In genomic region chr18:7980136-7980535, GRCh38 we compare ENCODE assay signal across 18 cellular contexts.
DNase-seq lines count a peak whose midpoint lies in the region; ATAC-seq and TF ChIP-seq lines count a peak whose summit lies in the region.
"Had no signal": no experiment of that assay in that cellular context is flagged by ENCODE, and none has a peak within 500 bp of the region (broad histone marks: within the 10 kb centered on the region; RNA-seq: fewer than 3 reads in every experiment).

No MANE protein-coding gene starts in this region.

- H3K4me1 ChIP-seq in GM23338 (ENCODE audit: insufficient read depth), result no peaks in the 10 kb centered on the region

- no peaks in the 10 kb centered on the region for H3K27me3 ChIP-seq in AG04450 (ENCODE audit: control insufficient read depth, insufficient read depth, low read length)
- no peaks in the 10 kb centered on the region for H3K27me3 ChIP-seq in GM23338 (ENCODE audit: insufficient read depth)

- no peaks in the 10 kb centered on the region for H3K9me3 ChIP-seq in AG04450 (ENCODE audit: control insufficient read depth, insufficient read depth, low read length)
- H3K9me3 ChIP-seq: mucosa of descending colon had no signal

- peak; percentile 87 for ATAC-seq in GM23338
- no peak for ATAC-seq in left colon
- ATAC-seq: activated naive CD4-positive, alpha-beta T cell treated with anti-CD3 and anti-CD28 coated beads, Interleukin-2, amount 50 U/mL, for 72 hours; mucosa of descending colon; stimulated activated naive B cell treated with anti-CD40 and anti-IgM and Interleukin-4, amounts not matched to agents 10 μg/mL and 1 μg/mL and 100 μg/mL, for 72 hours had no signal

- 0 out of 2 replicates have a peak, but pooled peaks have one; percentile 7 for TF ChIP-seq CTCF in AG04450 (IDR thresholded peaks at IDR 0.05; ENCODE audit: low read depth, low read length)
- TF ChIP-seq CTCF in GM23338 (conservative IDR thresholded peaks at IDR 0.05; ENCODE audit: low read depth in 2 of 2), result peak; percentile 72

- no peaks in the 10 kb centered on the region for H3K9me3 Mint-ChIP-seq in GM23338
- H3K9me3 Mint-ChIP-seq: stimulated activated naive B cell treated with anti-CD40 and anti-IgM and Interleukin-4, amounts not matched to agents 10 μg/mL and 1 μg/mL and 100 μg/mL, for 72 hours had no signal

- no peaks in the 10 kb centered on the region for H3K36me3 Mint-ChIP-seq in GM23338 (ENCODE audit: low read depth)
- H3K36me3 Mint-ChIP-seq: activated naive CD4-positive, alpha-beta T cell treated with anti-CD3 and anti-CD28 coated beads, Interleukin-2, amount 50 U/mL, for 72 hours; immature natural killer cell; stimulated activated naive B cell treated with anti-CD40 and anti-IgM and Interleukin-4, amounts not matched to agents 10 μg/mL and 1 μg/mL and 100 μg/mL, for 72 hours had no signal

- no peaks in the 10 kb centered on the region for H3K36me3 ChIP-seq in GM23338 (ENCODE audit: insufficient read depth)

- H3K27ac ChIP-seq in AG04450 (ENCODE audit: low read depth, low read length) (no peak overlapping the region), GM23338 (ENCODE audit: low read depth) (no peak overlapping the region)
- H3K27ac ChIP-seq: RWPE1 had no signal

- H3K4me3 ChIP-seq in AG04450 (ENCODE audit: low read depth, low read length) (no peak overlapping the region), GM23338 (no peak overlapping the region)
- H3K4me3 ChIP-seq: mucosa of descending colon had no signal

- intact Hi-C loops in left colon (cut with DNase I, micrococcal nuclease), result no loop called here

- no peaks in the 10 kb centered on the region for H4K20me1 ChIP-seq in GM23338 (replicated peaks; ENCODE audit: insufficient read depth)

- CTCF ChIA-PET in AG04450 (lab: Charles Lee), result no interaction called here

- no peaks in the 10 kb centered on the region for H3F3A ChIP-seq in GM23338 (replicated peaks; ENCODE audit: low read depth)

- H2AFZ ChIP-seq in GM23338, result 0 out of 2 replicates have a peak overlapping the region, but pooled peaks have one; percentile 5

- no peak overlapping the region for H3K4me3 Mint-ChIP-seq in GM23338
- H3K4me3 Mint-ChIP-seq: B cell; immature natural killer cell; stimulated activated naive B cell treated with anti-CD40 and anti-IgM and Interleukin-4, amounts not matched to agents 10 μg/mL and 1 μg/mL and 100 μg/mL, for 72 hours had no signal

- H3K9me2 ChIP-seq in GM23338 (ENCODE audit: insufficient read depth), result no peaks in the 10 kb centered on the region

- DNase-seq in AG04450 (ENCODE audit: low read depth, low spot score) (no peak), GM23338 (ENCODE audit: low spot score) (peak; percentile 80), RKO (ENCODE audit: low spot score) (peak; percentile 5), iPS DF 19.7 (ENCODE audit: low read depth, low spot score) (peak; percentile 28), NCI-H2227 (lab: John Stamatoyannopoulos, UW; ENCODE audit: unreplicated experiment) (no peak), epidermal melanocyte (ENCODE audit: insufficient read length, low spot score) (no peak), D341Med (ENCODE audit: low spot score) (no peak), left colon (no peak)
- DNase-seq: GDM1; immature natural killer cell; Kasumi-1; NCI-H2171; stimulated activated CD4-positive, alpha-beta T cell treated with anti-CD3 and anti-CD28 coated beads, Interleukin-4, amount 100 ng/mL, for 1 hour; stimulated activated naive B cell treated with anti-CD40 and anti-IgM and Interleukin-4, amounts not matched to agents 10 μg/mL and 1 μg/mL and 100 μg/mL, for 72 hours had no signal

- H3K4me2 ChIP-seq in GM23338, result no peak overlapping the region

- no peak overlapping the region for H3K27ac Mint-ChIP-seq in GM23338
- H3K27ac Mint-ChIP-seq: activated naive CD4-positive, alpha-beta T cell treated with anti-CD3 and anti-CD28 coated beads, Interleukin-2, amount 50 U/mL, for 72 hours; B cell; immature natural killer cell; stimulated activated naive B cell treated with anti-CD40 and anti-IgM and Interleukin-4, amounts not matched to agents 10 μg/mL and 1 μg/mL and 100 μg/mL, for 72 hours had no signal

- peaks cover 2% of the 10 kb centered on the region for H3K27me3 Mint-ChIP-seq in GM23338 (ENCODE audit: insufficient read depth, low read depth, poor library complexity)
- H3K27me3 Mint-ChIP-seq: B cell; stimulated activated naive B cell treated with anti-CD40 and anti-IgM and Interleukin-4, amounts not matched to agents 10 μg/mL and 1 μg/mL and 100 μg/mL, for 72 hours had no signal

- peaks cover 8% of the 10 kb centered on the region; the same call in 2 of the 3 replicates for H3K4me1 Mint-ChIP-seq in GM23338
- H3K4me1 Mint-ChIP-seq: B cell; immature natural killer cell; stimulated activated naive B cell treated with anti-CD40 and anti-IgM and Interleukin-4, amounts not matched to agents 10 μg/mL and 1 μg/mL and 100 μg/mL, for 72 hours had no signal

- POLR2A ChIA-PET in AG04450 (lab: Yijun Ruan, JAX), result no interaction called here

- H3K79me2 ChIP-seq in GM23338 (replicated peaks; ENCODE audit: insufficient read depth), result no peaks in the 10 kb centered on the region

TF ChIP-seq in GM23338, 12 proteins besides CTCF, POLR2A, EP300 and RAD21 (continues in another document):
- TF ChIP-seq CREB1 (CRISPR knock-in tag; IDR thresholded peaks at IDR 0.05; ENCODE audit: low read depth) (no peak), ZNF331 (CRISPR knock-in tag; IDR thresholded peaks at IDR 0.05; ENCODE audit: low read depth) (no peak), EZH2phosphoT487 (IDR thresholded peaks at IDR 0.05; ENCODE audit: unreplicated experiment) (no peak), JUNB (IDR thresholded peaks at IDR 0.05; ENCODE audit: unreplicated experiment) (no peak), NANOG (IDR thresholded peaks at IDR 0.05; ENCODE audit: borderline replicate concordance) (no peak), EZH2 (IDR thresholded peaks at IDR 0.05; ENCODE audit: low read depth, unreplicated experiment) (no peak), POLR2AphosphoS5 (IDR thresholded peaks at IDR 0.05; ENCODE audit: low read depth) (no peak), STAT1 (IDR thresholded peaks at IDR 0.05; ENCODE audit: unreplicated experiment) (no peak), ZNF114 (CRISPR knock-in tag; IDR thresholded peaks at IDR 0.05) (no peak)
- TF ChIP-seq, protein P1, sequence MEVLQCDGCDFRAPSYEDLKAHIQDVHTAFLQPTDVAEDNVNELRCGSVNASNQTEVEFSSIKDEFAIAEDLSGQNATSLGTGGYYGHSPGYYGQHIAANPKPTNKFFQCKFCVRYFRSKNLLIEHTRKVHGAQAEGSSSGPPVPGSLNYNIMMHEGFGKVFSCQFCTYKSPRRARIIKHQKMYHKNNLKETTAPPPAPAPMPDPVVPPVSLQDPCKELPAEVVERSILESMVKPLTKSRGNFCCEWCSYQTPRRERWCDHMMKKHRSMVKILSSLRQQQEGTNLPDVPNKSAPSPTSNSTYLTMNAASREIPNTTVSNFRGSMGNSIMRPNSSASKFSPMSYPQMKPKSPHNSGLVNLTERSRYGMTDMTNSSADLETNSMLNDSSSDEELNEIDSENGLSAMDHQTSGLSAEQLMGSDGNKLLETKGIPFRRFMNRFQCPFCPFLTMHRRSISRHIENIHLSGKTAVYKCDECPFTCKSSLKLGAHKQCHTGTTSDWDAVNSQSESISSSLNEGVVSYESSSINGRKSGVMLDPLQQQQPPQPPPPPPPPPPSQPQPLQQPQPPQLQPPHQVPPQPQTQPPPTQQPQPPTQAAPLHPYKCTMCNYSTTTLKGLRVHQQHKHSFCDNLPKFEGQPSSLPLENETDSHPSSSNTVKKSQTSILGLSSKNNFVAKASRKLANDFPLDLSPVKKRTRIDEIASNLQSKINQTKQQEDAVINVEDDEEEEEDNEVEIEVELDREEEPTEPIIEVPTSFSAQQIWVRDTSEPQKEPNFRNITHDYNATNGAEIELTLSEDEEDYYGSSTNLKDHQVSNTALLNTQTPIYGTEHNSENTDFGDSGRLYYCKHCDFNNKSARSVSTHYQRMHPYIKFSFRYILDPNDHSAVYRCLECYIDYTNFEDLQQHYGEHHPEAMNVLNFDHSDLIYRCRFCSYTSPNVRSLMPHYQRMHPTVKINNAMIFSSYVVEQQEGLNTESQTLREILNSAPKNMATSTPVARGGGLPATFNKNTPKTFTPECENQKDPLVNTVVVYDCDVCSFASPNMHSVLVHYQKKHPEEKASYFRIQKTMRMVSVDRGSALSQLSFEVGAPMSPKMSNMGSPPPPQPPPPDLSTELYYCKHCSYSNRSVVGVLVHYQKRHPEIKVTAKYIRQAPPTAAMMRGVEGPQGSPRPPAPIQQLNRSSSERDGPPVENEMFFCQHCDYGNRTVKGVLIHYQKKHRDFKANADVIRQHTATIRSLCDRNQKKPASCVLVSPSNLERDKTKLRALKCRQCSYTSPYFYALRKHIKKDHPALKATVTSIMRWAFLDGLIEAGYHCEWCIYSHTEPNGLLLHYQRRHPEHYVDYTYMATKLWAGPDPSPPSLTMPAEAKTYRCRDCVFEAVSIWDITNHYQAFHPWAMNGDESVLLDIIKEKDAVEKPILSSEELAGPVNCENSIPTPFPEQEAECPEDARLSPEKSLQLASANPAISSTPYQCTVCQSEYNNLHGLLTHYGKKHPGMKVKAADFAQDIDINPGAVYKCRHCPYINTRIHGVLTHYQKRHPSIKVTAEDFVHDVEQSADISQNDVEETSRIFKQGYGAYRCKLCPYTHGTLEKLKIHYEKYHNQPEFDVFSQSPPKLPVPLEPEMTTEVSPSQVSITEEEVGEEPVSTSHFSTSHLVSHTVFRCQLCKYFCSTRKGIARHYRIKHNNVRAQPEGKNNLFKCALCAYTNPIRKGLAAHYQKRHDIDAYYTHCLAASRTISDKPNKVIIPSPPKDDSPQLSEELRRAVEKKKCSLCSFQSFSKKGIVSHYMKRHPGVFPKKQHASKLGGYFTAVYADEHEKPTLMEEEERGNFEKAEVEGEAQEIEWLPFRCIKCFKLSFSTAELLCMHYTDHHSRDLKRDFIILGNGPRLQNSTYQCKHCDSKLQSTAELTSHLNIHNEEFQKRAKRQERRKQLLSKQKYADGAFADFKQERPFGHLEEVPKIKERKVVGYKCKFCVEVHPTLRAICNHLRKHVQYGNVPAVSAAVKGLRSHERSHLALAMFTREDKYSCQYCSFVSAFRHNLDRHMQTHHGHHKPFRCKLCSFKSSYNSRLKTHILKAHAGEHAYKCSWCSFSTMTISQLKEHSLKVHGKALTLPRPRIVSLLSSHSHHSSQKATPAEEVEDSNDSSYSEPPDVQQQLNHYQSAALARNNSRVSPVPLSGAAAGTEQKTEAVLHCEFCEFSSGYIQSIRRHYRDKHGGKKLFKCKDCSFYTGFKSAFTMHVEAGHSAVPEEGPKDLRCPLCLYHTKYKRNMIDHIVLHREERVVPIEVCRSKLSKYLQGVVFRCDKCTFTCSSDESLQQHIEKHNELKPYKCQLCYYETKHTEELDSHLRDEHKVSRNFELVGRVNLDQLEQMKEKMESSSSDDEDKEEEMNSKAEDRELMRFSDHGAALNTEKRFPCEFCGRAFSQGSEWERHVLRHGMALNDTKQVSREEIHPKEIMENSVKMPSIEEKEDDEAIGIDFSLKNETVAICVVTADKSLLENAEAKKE (CRISPR knock-in tag; IDR thresholded peaks at IDR 0.05), result no peak

Comparison
In these comparisons a context has a peak if more than half of its experiments do, and no peak if none do; other contexts are left out.
1. DNase-seq: peak in GM23338 (single experiment), RKO (single experiment) and iPS DF 19.7 (single experiment); none in AG04450 (single experiment), NCI-H2227 (single experiment), epidermal melanocyte (single experiment), D341Med (single experiment) and left colon (0 of 2).